ENCODE assay signal across 8 cellular contexts in the genomic region with DNA sequence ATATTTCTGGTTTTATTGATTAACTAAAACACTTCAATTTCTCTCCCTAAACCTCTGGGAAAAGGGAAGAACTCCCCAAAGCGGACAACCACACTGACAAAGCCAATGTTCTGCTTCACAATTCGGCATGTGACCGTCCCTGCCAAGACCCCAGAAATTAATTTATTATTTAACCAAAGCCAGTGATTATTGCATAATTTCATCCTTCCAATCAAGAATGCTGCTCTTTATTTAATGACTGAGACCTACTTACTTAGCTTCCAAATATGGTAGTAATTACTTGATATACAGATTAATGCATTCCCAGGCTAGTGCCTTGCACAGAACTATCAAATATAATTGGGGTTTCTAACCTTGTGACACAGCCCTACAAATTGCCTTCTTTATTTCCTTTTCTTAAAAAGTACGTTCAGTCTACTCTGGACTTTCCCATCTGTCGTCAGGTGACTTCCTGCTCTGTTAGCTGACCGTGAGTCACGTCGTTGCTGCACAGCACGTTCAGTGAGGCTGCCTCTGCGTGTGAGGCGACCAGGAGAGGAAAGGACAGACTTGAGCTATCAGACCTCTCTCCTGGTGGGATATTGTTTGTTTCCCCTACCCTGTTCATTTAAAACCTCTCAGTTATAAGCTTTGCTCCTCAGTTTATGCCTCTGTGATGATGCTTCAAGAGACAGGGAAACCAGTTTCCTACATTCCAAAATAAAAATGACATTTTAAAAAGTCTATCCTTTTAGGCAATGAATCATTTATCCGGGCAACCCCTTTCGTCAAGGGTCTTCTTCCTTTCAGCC. TPM values are rescaled to one million over a fixed set of nuclear protein-coding genes. Genes with fewer than 3 reads are reported as not detected.
A peak's percentile ranks its signal among the peaks of the same experiment; 100 is the strongest.
DNase-seq lines count a peak whose midpoint lies in the region; ATAC-seq, FAIRE-seq and TF ChIP-seq lines count a peak whose summit lies in the region.

No MANE protein-coding gene starts in this region.

- H3K9ac ChIP-seq in MM.1S (ENCODE audit: low read length) = peak overlapping the region; percentile 8; the same call in 1 of the 2 replicates

- no peaks in the 10 kb centered on the region for H3K9me3 Mint-ChIP-seq in dendritic cell treated with granulocyte-macrophage colony-stimulating factor and Interleukin-4, amounts not matched to agents 40 ng/mL and 50 ng/mL, for 4 days

- ATAC-seq in mucosa of descending colon = peak; percentile 99

- H3K27ac Mint-ChIP-seq in dendritic cell treated with granulocyte-macrophage colony-stimulating factor and Interleukin-4, amounts not matched to agents 40 ng/mL and 50 ng/mL, for 4 days = peak overlapping the region; percentile 66

- intact Hi-C loops in dendritic cell treated with granulocyte-macrophage colony-stimulating factor and Interleukin-4, amounts not matched to agents 40 ng/mL and 50 ng/mL, for 4 days (cut with micrococcal nuclease) = loop anchor here (5.0 kb wide), 2 partner anchors 36 to 104 kb away; no protein-coding TSS in a partner anchor
- intact Hi-C loops in mucosa of descending colon (cut with DNase I, micrococcal nuclease) = no loop called here

- H3K9me2 ChIP-seq in MM.1S (replicated peaks; ENCODE audit: insufficient read depth, low read length) = no peaks in the 10 kb centered on the region

- DNase-seq in GM12891 (ENCODE audit: insufficient read length, low spot score) (peak; percentile 55), H54 (ENCODE audit: insufficient read length, low spot score) (peak; percentile 33), MM.1S (peak; percentile 92), mucosa of descending colon (peak; percentile 73 to 90 (median 75)), NCI-H2196 treated with DMSO at 0.1 percent for 48 hours (lab: John Stamatoyannopoulos, UW; ENCODE audit: unreplicated experiment) (no peak)
- peak; percentile 86 for DNase-seq in activated CD4-positive, alpha-beta T cell treated with anti-CD3 and anti-CD28 coated beads for 48 hours
- DNase-seq in stimulated activated CD8-positive, alpha-beta memory T cell treated with anti-CD3 and anti-CD28 coated beads, Interleukin-7, amount 100 ng/mL, for 48 hours (ENCODE audit: extremely low read depth in 1 of 2, low read depth in 1 of 2) = peak; percentile 59 to 86

- H3F3A ChIP-seq in MM.1S (ENCODE audit: insufficient read depth, low read length) = peaks cover 12% of the 10 kb centered on the region; the same call in 1 of the 2 replicates

- TF ChIP-seq POLR2A in GM12891 (IDR thresholded peaks at IDR 0.05; ENCODE audit: low read depth, low read length) = peak; percentile 86
- TF ChIP-seq POLR2A in H54 (IDR thresholded peaks at IDR 0.05; ENCODE audit: low read depth, low read length) = no peak

- no peaks in the 10 kb centered on the region for H3K36me3 Mint-ChIP-seq in dendritic cell treated with granulocyte-macrophage colony-stimulating factor and Interleukin-4, amounts not matched to agents 40 ng/mL and 50 ng/mL, for 4 days (ENCODE audit: low read depth)

- peak overlapping the region; percentile 27 for H3K4me2 ChIP-seq in MM.1S (ENCODE audit: low read depth, low read length)

- H3K4me1 ChIP-seq in MM.1S (ENCODE audit: low read length) (peaks cover 37% of the 10 kb centered on the region), mucosa of descending colon (ENCODE audit: low read depth) (peaks cover 3% of the 10 kb centered on the region)

- no peaks in the 10 kb centered on the region for H3K36me3 ChIP-seq in MM.1S (replicated peaks; ENCODE audit: insufficient read depth, low read length)
- H3K36me3 ChIP-seq in mucosa of descending colon (ENCODE audit: low read depth) = no peaks in the 10 kb centered on the region

- H2AFZ ChIP-seq in MM.1S (ENCODE audit: low read length) = peak overlapping the region; percentile 21; the same call in 1 of the 2 replicates

- H4K20me1 ChIP-seq in MM.1S (ENCODE audit: insufficient read depth, low read length) = no peaks in the 10 kb centered on the region

- FAIRE-seq in GM12891 (lab: Jason Lieb, UNC) = peak; percentile 99
- FAIRE-seq in H54 (lab: Jason Lieb, UNC) = peak; percentile 93

- TF ChIP-seq CTCF in MM.1S (IDR thresholded peaks at IDR 0.05; ENCODE audit: low read length) (no peak), mucosa of descending colon (IDR thresholded peaks at IDR 0.05) (no peak)

- H3K27me3 ChIP-seq in MM.1S (replicated peaks; ENCODE audit: insufficient read depth, low read length) = no peaks in the 10 kb centered on the region

- peaks cover 30% of the 10 kb centered on the region for H3K27me3 Mint-ChIP-seq in dendritic cell treated with granulocyte-macrophage colony-stimulating factor and Interleukin-4, amounts not matched to agents 40 ng/mL and 50 ng/mL, for 4 days

- no peaks in the 10 kb centered on the region for H3K9me3 ChIP-seq in MM.1S (replicated peaks; ENCODE audit: insufficient read depth, low read length)
- H3K9me3 ChIP-seq in mucosa of descending colon = no peaks in the 10 kb centered on the region

- H3K79me2 ChIP-seq in MM.1S (ENCODE audit: low read length) = no peaks in the 10 kb centered on the region

- H3K4me1 Mint-ChIP-seq in dendritic cell treated with granulocyte-macrophage colony-stimulating factor and Interleukin-4, amounts not matched to agents 40 ng/mL and 50 ng/mL, for 4 days (ENCODE audit: low read depth) = peaks cover 36% of the 10 kb centered on the region

- H3K4me3 Mint-ChIP-seq in dendritic cell treated with granulocyte-macrophage colony-stimulating factor and Interleukin-4, amounts not matched to agents 40 ng/mL and 50 ng/mL, for 4 days = peak overlapping the region; percentile 60

- no peak overlapping the region for H3K4me3 ChIP-seq in MM.1S (ENCODE audit: low read length)
- no peak overlapping the region for H3K4me3 ChIP-seq in mucosa of descending colon

- H3K27ac ChIP-seq in MM.1S (ENCODE audit: low read length) = peak overlapping the region; percentile 45; the same call in 1 of the 2 replicates

TF ChIP-seq in GM12891, 5 proteins besides CTCF, POLR2A, EP300 and RAD21:
- no peak for TF ChIP-seq SPI1 (IDR thresholded peaks at IDR 0.05; ENCODE audit: low read depth, low read length)
- TF ChIP-seq POLR2AphosphoS5 (IDR thresholded peaks at IDR 0.05; ENCODE audit: low read depth, low read length) = peak; percentile 74
- 0 out of 2 replicates have a peak, but pooled peaks have one; percentile 59 for TF ChIP-seq POU2F2 (IDR thresholded peaks at IDR 0.05; ENCODE audit: low read depth, low read length)
- 0 out of 2 replicates have a peak, but pooled peaks have one; percentile 58 for TF ChIP-seq TAF1 (IDR thresholded peaks at IDR 0.05; ENCODE audit: low read depth, low read length)
- no peak for TF ChIP-seq PAX5 (IDR thresholded peaks at IDR 0.05; ENCODE audit: insufficient read depth, low read length, severe bottlenecking)

RNA-seq across cellular contexts. Expression of gene TNFAIP3, which starts 55.7 kb away (rescaled TPM):
- 120 TPM for polyA plus RNA-seq in GM12891 (2012; ENCODE audit: low read depth, missing spikeins)
- total RNA-seq in mucosa of descending colon = 10 to 100 TPM; 49.3 to 65.2 (median 55.8) TPM
